In the genomic region with DNA sequence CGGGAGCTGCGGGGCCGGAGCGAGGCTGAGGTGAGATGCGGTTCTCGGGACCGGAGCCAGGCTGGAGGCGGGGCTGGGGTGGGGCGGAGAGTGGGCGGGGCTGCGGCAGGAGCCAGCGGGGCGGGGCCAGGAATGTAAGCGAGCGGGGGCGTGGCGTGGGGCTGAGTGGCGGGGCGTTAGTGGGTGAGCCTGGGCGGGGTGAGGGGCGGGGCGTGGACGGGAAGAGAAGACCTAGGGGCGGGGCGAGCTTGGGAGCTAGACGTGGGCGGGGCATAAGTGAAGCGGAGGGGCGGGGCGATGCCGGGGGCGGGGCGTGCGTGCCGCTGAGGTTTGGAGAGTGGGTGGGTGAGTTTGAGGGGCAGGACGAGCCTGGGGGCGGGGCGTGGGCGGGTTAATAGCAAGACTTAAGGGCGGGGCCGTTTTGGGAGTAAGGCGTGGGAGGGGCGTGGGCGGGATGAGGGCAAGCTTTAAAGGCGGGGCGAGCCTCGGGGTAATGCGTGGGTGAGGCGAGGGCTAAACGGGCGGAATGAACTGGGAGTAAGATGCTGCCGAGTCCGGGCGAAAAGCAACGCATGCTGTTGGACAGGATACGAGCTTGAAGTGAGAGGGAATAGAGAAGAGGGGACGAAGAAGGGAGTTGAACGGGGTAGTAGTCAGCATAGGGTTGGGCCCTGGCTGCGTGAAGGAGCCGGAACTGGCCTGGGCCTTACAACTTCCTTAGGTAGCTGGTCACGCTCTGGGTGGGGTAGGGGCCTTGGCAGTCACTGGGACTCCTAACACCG, we compare ENCODE assay signal across 8 cellular contexts. TPM values are rescaled to one million over a fixed set of nuclear protein-coding genes. Genes with fewer than 3 reads are reported as not detected.
DNase-seq lines count a peak whose midpoint lies in the region; FAIRE-seq and TF ChIP-seq lines count a peak whose summit lies in the region.

No MANE protein-coding gene starts in this region.

- intact Hi-C loops in testis (cut with DNase I; ENCODE audit: low total_unique reads), result no loop called here

- peaks cover 20% of the 10 kb centered on the region for H3K27me3 ChIP-seq in osteoblast (ENCODE audit: insufficient read depth, low read length)
- H3K27me3 ChIP-seq in testis, result no peaks in the 10 kb centered on the region

- H3K4me1 ChIP-seq in HEK293 (ENCODE audit: control insufficient read depth, insufficient read depth, low read length) (peaks cover 3% of the 10 kb centered on the region; the same call in 1 of the 2 replicates), osteoblast (ENCODE audit: insufficient read depth, low read length) (peaks cover 21% of the 10 kb centered on the region), testis (peaks cover 41% of the 10 kb centered on the region)

- H3K27me3 Mint-ChIP-seq in activated naive CD4-positive, alpha-beta T cell treated with anti-CD3 and anti-CD28 coated beads, Interleukin-2, amount 50 U/mL, for 24 hours, result peaks cover 11% of the 10 kb centered on the region

- peaks cover 17% of the 10 kb centered on the region for H3K79me2 ChIP-seq in osteoblast (ENCODE audit: insufficient read depth, low read length)

- H3K27ac ChIP-seq in HEK293 (ENCODE audit: extremely low read depth, low read depth, low read length) (peak overlapping the region; percentile 35; the same call in 1 of the 2 replicates), SK-N-MC (0 out of 2 replicates have a peak overlapping the region, but pooled peaks have one; percentile 75), osteoblast (ENCODE audit: low read depth, low read length) (peak overlapping the region; percentile 91), testis (peak overlapping the region; percentile 80 to 92)

- no peaks in the 10 kb centered on the region for H3K36me3 Mint-ChIP-seq in activated naive CD4-positive, alpha-beta T cell treated with anti-CD3 and anti-CD28 coated beads, Interleukin-2, amount 50 U/mL, for 24 hours

- peaks cover 35% of the 10 kb centered on the region for H3K4me1 Mint-ChIP-seq in activated naive CD4-positive, alpha-beta T cell treated with anti-CD3 and anti-CD28 coated beads, Interleukin-2, amount 50 U/mL, for 24 hours

- H3K4me3 Mint-ChIP-seq in activated naive CD4-positive, alpha-beta T cell treated with anti-CD3 and anti-CD28 coated beads, Interleukin-2, amount 50 U/mL, for 24 hours, result peak overlapping the region; percentile 89

- H3K9me3 ChIP-seq in HEK293 (ENCODE audit: control insufficient read depth, insufficient read depth, low read depth, low read length) (no peaks in the 10 kb centered on the region), SK-N-MC (ENCODE audit: low read depth, low read length) (no peaks in the 10 kb centered on the region), osteoblast (ENCODE audit: low read depth, low read length) (no peaks in the 10 kb centered on the region), testis (no peaks in the 10 kb centered on the region)

- H4K20me1 ChIP-seq in osteoblast (ENCODE audit: insufficient read depth, low read length), result peaks cover 9% of the 10 kb centered on the region

- H3K4me3 ChIP-seq in HEK293 (ENCODE audit: low read depth, low read length) (peak overlapping the region; percentile 80), NB4 (ENCODE audit: low read depth, low read length) (peak overlapping the region; percentile 67), SK-N-MC (peak overlapping the region; percentile 94), osteoblast (ENCODE audit: insufficient read depth, low read length) (peak overlapping the region; percentile 80), testis (peak overlapping the region; percentile 68 to 79)

- peaks cover 0 to 15% of the 10 kb centered on the region in 2 experiments; a peak in 1 of 3 replicates for H3K36me3 ChIP-seq in HEK293 (ENCODE audit: control insufficient read depth in 2 of 2, insufficient read depth in 1 of 2, low read length in 2 of 2)
- H3K36me3 ChIP-seq in SK-N-MC (ENCODE audit: insufficient read depth, low read length), result peaks cover 11% of the 10 kb centered on the region; the same call in 1 of the 2 replicates
- peaks cover 14% of the 10 kb centered on the region for H3K36me3 ChIP-seq in osteoblast (ENCODE audit: insufficient read depth, low read length)
- no peaks in the 10 kb centered on the region for H3K36me3 ChIP-seq in testis (ENCODE audit: low read depth, missing control alignments)

- CTCF ChIA-PET in HEK293 (lab: Yijun Ruan, JAX), result interaction anchor here (0.5 to 3.1 kb wide), 11 partner anchors 8 to 352 kb away, joined by 3 to 25 read pairs (median 3); a partner anchor contains a TSS

- no peaks in the 10 kb centered on the region for H3K9me3 Mint-ChIP-seq in activated naive CD4-positive, alpha-beta T cell treated with anti-CD3 and anti-CD28 coated beads, Interleukin-2, amount 50 U/mL, for 24 hours

- POLR2A ChIA-PET in HEK293 (lab: Yijun Ruan, JAX), result interaction anchor here (0.5 to 3.5 kb wide), 22 partner anchors 9 to 821 kb away, joined by 3 to 36 read pairs (median 7); a partner anchor contains a TSS

- DNase-seq in NB4 (ENCODE audit: low read depth), result peak; percentile 97
- DNase-seq in SK-N-MC (ENCODE audit: low read depth, low spot score), result peak; percentile 81
- peak; percentile 99 for DNase-seq in glomerular visceral epithelial cell (ENCODE audit: extremely low spot score)
- peak; percentile 100 for DNase-seq in osteoblast (ENCODE audit: insufficient read length, low spot score, missing footprints)
- peak; percentile 100 for DNase-seq in testis

- H2AFZ ChIP-seq in osteoblast (ENCODE audit: low read length), result peak overlapping the region; percentile 85

- H3K9ac ChIP-seq in SK-N-MC (ENCODE audit: insufficient read length), result peak overlapping the region; percentile 65

- peak overlapping the region; percentile 66 for H3K27ac Mint-ChIP-seq in activated naive CD4-positive, alpha-beta T cell treated with anti-CD3 and anti-CD28 coated beads, Interleukin-2, amount 50 U/mL, for 24 hours

- FAIRE-seq in G401.6 (lab: Jason Lieb, UNC), result peak; percentile 59

- TF ChIP-seq POLR2A in NB4 (IDR thresholded peaks at IDR 0.05; ENCODE audit: extremely low read depth, insufficient read length) (peak; percentile 38), testis (IDR thresholded peaks at IDR 0.05) (no peak)

- WGBS in testis, 2 donors, result 2% methylated on average over 49 to 60 of the region's 62 CpGs

- TF ChIP-seq CTCF in HEK293 (tag by site-specific recombination; IDR thresholded peaks at IDR 0.05) (no peak), NB4 (IDR thresholded peaks at IDR 0.05; ENCODE audit: low read depth, low read length) (no peak), osteoblast (IDR thresholded peaks at IDR 0.05; ENCODE audit: extremely low read depth, low read depth, low read length) (no peak), testis (IDR thresholded peaks at IDR 0.05) (no peak)

- H3K4me2 ChIP-seq in osteoblast (ENCODE audit: insufficient read depth, low read length), result peak overlapping the region; percentile 91

TF ChIP-seq in HEK293, 187 proteins besides CTCF, POLR2A, EP300 and RAD21 (continues in another document):
- TF ChIP-seq, protein P1, sequence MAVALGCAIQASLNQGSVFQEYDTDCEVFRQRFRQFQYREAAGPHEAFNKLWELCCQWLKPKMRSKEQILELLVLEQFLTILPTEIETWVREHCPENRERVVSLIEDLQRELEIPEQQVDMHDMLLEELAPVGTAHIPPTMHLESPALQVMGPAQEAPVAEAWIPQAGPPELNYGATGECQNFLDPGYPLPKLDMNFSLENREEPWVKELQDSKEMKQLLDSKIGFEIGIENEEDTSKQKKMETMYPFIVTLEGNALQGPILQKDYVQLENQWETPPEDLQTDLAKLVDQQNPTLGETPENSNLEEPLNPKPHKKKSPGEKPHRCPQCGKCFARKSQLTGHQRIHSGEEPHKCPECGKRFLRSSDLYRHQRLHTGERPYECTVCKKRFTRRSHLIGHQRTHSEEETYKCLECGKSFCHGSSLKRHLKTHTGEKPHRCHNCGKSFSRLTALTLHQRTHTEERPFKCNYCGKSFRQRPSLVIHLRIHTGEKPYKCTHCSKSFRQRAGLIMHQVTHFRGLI (tag by site-specific recombination; IDR thresholded peaks at IDR 0.05), result no peak
- no peak for TF ChIP-seq BCL11B (tag by site-specific recombination; IDR thresholded peaks at IDR 0.05; ENCODE audit: low read depth)
- no peak for TF ChIP-seq ZNF837 (tag by site-specific recombination; IDR thresholded peaks at IDR 0.05)
- no peak for TF ChIP-seq YY1 (tag by site-specific recombination; IDR thresholded peaks at IDR 0.05)
- no peak for TF ChIP-seq ZNF560 (tag by site-specific recombination; IDR thresholded peaks at IDR 0.05; ENCODE audit: borderline replicate concordance)
- no peak for TF ChIP-seq SCRT1 (tag by site-specific recombination; IDR thresholded peaks at IDR 0.05; ENCODE audit: borderline replicate concordance)
- no peak for TF ChIP-seq HOXC10 (CRISPR knock-in tag; IDR thresholded peaks at IDR 0.05)
- peak; percentile 73 for TF ChIP-seq ZFP69B (tag by site-specific recombination; IDR thresholded peaks at IDR 0.05)
- TF ChIP-seq ZNF48 (tag by site-specific recombination; IDR thresholded peaks at IDR 0.05), result no peak
- no peak for TF ChIP-seq ZFP3 (tag by site-specific recombination; IDR thresholded peaks at IDR 0.05; ENCODE audit: low read depth)
- TF ChIP-seq, protein P2, sequence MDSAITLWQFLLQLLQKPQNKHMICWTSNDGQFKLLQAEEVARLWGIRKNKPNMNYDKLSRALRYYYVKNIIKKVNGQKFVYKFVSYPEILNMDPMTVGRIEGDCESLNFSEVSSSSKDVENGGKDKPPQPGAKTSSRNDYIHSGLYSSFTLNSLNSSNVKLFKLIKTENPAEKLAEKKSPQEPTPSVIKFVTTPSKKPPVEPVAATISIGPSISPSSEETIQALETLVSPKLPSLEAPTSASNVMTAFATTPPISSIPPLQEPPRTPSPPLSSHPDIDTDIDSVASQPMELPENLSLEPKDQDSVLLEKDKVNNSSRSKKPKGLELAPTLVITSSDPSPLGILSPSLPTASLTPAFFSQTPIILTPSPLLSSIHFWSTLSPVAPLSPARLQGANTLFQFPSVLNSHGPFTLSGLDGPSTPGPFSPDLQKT (IDR thresholded peaks at IDR 0.05; ENCODE audit: borderline replicate concordance, low read depth, low read length), result no peak
- no peak for TF ChIP-seq ZNF544 (tag by site-specific recombination; IDR thresholded peaks at IDR 0.05)

RNA-seq across cellular contexts. Expression of a gene that starts 0.6 kb away (rescaled TPM):
- 16.8 and 18.5 TPM in 2 replicates for total RNA-seq in osteoblast
- total RNA-seq in testis, result 10 to 100 TPM; 72.5 to 88.6 TPM
- 51.9 TPM for polyA plus RNA-seq in testis (ENCODE audit: insufficient read depth, low read depth, low replicate concordance)

RNA-seq across cellular contexts. Expression of a gene that starts 5.2 kb away (rescaled TPM):
- total RNA-seq in osteoblast (1.5 and 2.5 TPM in 2 replicates), testis (10 to 100 TPM; 40.1 to 67.2 TPM)
- polyA plus RNA-seq in testis (ENCODE audit: insufficient read depth, low read depth, low replicate concordance), result 19.4 TPM

RNA-seq across cellular contexts. Expression of a gene that starts 6.1 kb away (rescaled TPM):
- under 0.01 TPM in 1 of 2 replicates, not detected in the other for total RNA-seq in osteoblast
- total RNA-seq in testis, result 1 to 10 TPM in 1 of 2 donors, not detected in 1; 2.2 TPM
- 1.2 TPM for polyA plus RNA-seq in testis (ENCODE audit: insufficient read depth, low read depth, low replicate concordance)

RNA-seq across cellular contexts. Expression of a gene that starts 17.0 kb away (rescaled TPM):
- total RNA-seq in osteoblast (12.4 and 14.8 TPM in 2 replicates), testis (10 to 100 TPM; 30.6 to 44.0 TPM)
- 34.8 TPM for polyA plus RNA-seq in testis (ENCODE audit: insufficient read depth, low read depth, low replicate concordance)

RNA-seq across cellular contexts. Expression of a gene that starts 22.8 kb away (rescaled TPM):
- total RNA-seq in osteoblast, result 52.5 and 55.4 TPM in 2 replicates
- 10 to 100 TPM; 68.0 to 71.2 TPM for total RNA-seq in testis
- polyA plus RNA-seq in testis (ENCODE audit: insufficient read depth, low read depth, low replicate concordance), result 33.8 TPM

Comparison
In these comparisons a context has a peak if more than half of its experiments do, and no peak if none do; other contexts are left out.
1. Peak in every context shown above with its lines: DNase-seq, H3K4me3 ChIP-seq and H3K27ac ChIP-seq.
2. H3K27ac ChIP-seq: peak in every context shown above with its lines; median percentile 91 in osteoblast; 86 in testis; 75 in SK-N-MC; 35 in HEK293.
3. RNA of a gene that starts 5.2 kb away (total RNA-seq): 40.1 to 67.2 TPM in testis; 1.5 to 2.5 TPM in osteoblast; every median in the first group is over 10 times any median in the second.